25 cellular contexts compared by ENCODE assay signal in genomic region chr6:139285590-139285989, GRCh38. TPM values are rescaled to one million over a fixed set of nuclear protein-coding genes. Genes with fewer than 3 reads are reported as not detected.
"Had no signal": no experiment of that assay in that cellular context is flagged by ENCODE, and none has a peak within 500 bp of the region (broad histone marks: within the 10 kb centered on the region; RNA-seq: fewer than 3 reads in every experiment).

No MANE protein-coding gene starts in this region.

- H3K27ac ChIP-seq: colonic mucosa, epithelial cell of prostate, foreskin keratinocyte, left lung, lower lobe of right lung, neutrophil, pancreas, thyroid gland, vagina had no signal

- H3K9me3 ChIP-seq: colonic mucosa, heart right ventricle, left lung, lower lobe of right lung, neutrophil, pancreas, thyroid gland, vagina had no signal

- H3K36me3 ChIP-seq: colonic mucosa, left lung, lower lobe of right lung, neutrophil, pancreas, thyroid gland, vagina had no signal

- H3K4me3 ChIP-seq: colonic mucosa, heart right ventricle, left lung, lower lobe of right lung, pancreas, thyroid gland, vagina had no signal

- H3K9me3 Mint-ChIP-seq: dendritic cell treated with granulocyte-macrophage colony-stimulating factor and Interleukin-4, amounts not matched to agents 40 ng/mL and 50 ng/mL, for 4 days; natural killer cell; stimulated activated effector memory CD8-positive, alpha-beta T cell treated with anti-CD3 and anti-CD28 coated beads, Interleukin-12 subunit alpha, Interleukin-12 subunit beta, amount 100 ng/mL, for 72 hours had no signal

- H3K4me1 ChIP-seq: colonic mucosa, foreskin keratinocyte, pancreas, thyroid gland, vagina had no signal

- H3K27ac Mint-ChIP-seq: dendritic cell treated with granulocyte-macrophage colony-stimulating factor and Interleukin-4, amounts not matched to agents 40 ng/mL and 50 ng/mL, for 4 days; endodermal cell; natural killer cell; stimulated activated effector memory CD8-positive, alpha-beta T cell treated with anti-CD3 and anti-CD28 coated beads, Interleukin-12 subunit alpha, Interleukin-12 subunit beta, amount 100 ng/mL, for 72 hours had no signal

- DNase-seq: colonic mucosa; effector CD8-positive, alpha-beta T cell; endodermal cell; foreskin keratinocyte; glutamatergic neuron; heart right ventricle; hippocampal formation; left cardiac atrium; left lung; lower lobe of right lung; natural killer cell; pancreas; stimulated activated CD4-positive, alpha-beta T cell treated with anti-CD3 and anti-CD28 coated beads, Interleukin-2, amount 100 ng/mL, for 24 hours; stimulated activated CD4-positive, alpha-beta T cell treated with anti-CD3 and anti-CD28 coated beads, Interleukin-4, amount 100 ng/mL, for 24 hours; stimulated activated naive CD4-positive, alpha-beta T cell treated with Interleukin-2 at 50 U/mL for 16 hours; thyroid gland; trophoblast cell had no signal

- H3K27me3 Mint-ChIP-seq: dendritic cell treated with granulocyte-macrophage colony-stimulating factor and Interleukin-4, amounts not matched to agents 40 ng/mL and 50 ng/mL, for 4 days had no signal

- ATAC-seq: esophagus mucosa; foreskin keratinocyte; heart right ventricle; left cardiac atrium; left lung; lower lobe of right lung; natural killer cell; pancreas; sciatic nerve; stimulated activated effector memory CD8-positive, alpha-beta T cell treated with anti-CD3 and anti-CD28 coated beads, Interleukin-12 subunit alpha, Interleukin-12 subunit beta, amount 100 ng/mL, for 72 hours had no signal

- H3K36me3 Mint-ChIP-seq: natural killer cell; stimulated activated effector memory CD8-positive, alpha-beta T cell treated with anti-CD3 and anti-CD28 coated beads, Interleukin-12 subunit alpha, Interleukin-12 subunit beta, amount 100 ng/mL, for 72 hours had no signal

- H3K4me3 Mint-ChIP-seq: dendritic cell treated with granulocyte-macrophage colony-stimulating factor and Interleukin-4, amounts not matched to agents 40 ng/mL and 50 ng/mL, for 4 days; endodermal cell; natural killer cell; stimulated activated effector memory CD8-positive, alpha-beta T cell treated with anti-CD3 and anti-CD28 coated beads, Interleukin-12 subunit alpha, Interleukin-12 subunit beta, amount 100 ng/mL, for 72 hours had no signal

- H3K27me3 ChIP-seq: colonic mucosa, foreskin keratinocyte, heart right ventricle, left lung, neutrophil, pancreas, thyroid gland, vagina had no signal

RNA-seq across cellular contexts. Expression of gene TXLNB, which starts 6.2 kb away (rescaled TPM):
- total RNA-seq: endodermal cell, foreskin keratinocyte, kidney epithelial cell had no signal
